12 cellular contexts compared by ENCODE assay signal in the genomic region with DNA sequence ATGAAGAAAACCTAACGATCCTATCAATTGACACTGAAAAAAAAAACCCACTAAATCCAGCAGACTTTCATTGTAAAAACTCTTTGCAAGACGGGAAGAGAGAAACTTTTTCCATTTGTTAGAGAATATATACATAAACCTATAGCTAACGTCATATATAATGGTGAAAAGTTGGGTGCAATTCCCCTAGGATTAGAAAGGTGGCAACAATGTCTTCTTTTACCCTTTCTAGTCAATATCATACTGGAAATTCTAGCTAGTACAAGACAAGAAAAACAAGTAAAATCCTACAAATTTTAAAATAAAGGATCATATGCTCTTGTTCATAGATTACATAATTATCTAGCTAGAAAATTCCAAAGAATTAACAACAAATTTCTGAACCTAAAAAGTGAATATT.
DNase-seq lines count a peak whose midpoint lies in the region; ATAC-seq and TF ChIP-seq lines count a peak whose summit lies in the region.
"Had no signal": no experiment of that assay in that cellular context is flagged by ENCODE, and none has a peak within 500 bp of the region (broad histone marks: within the 10 kb centered on the region; RNA-seq: fewer than 3 reads in every experiment).

No MANE protein-coding gene starts in this region.

- no peak overlapping the region for H3K27ac ChIP-seq in C4-2B

- H3K9me3 Mint-ChIP-seq in HFFc6 = peaks cover 37% of the 10 kb centered on the region

- no peak for ATAC-seq in HG03097 (IDR thresholded peaks at IDR 0.05; ENCODE audit: low FRiP score, unreplicated experiment)
- ATAC-seq in HG03460 (IDR thresholded peaks at IDR 0.05; ENCODE audit: unreplicated experiment) = no peak

- H3K36me3 Mint-ChIP-seq in HFFc6 (ENCODE audit: low read depth) = no peaks in the 10 kb centered on the region; the same call in 1 of the 2 replicates
- H3K36me3 Mint-ChIP-seq: CD4-positive, alpha-beta memory T cell had no signal

- TF ChIP-seq CTCF in C4-2B (conservative IDR thresholded peaks at IDR 0.05) = peak; percentile 62
- TF ChIP-seq CTCF in HFFc6 (IDR thresholded peaks at IDR 0.05) = peak; percentile 36; the same call in 1 of the 2 replicates

- no peaks in the 10 kb centered on the region for H3K4me1 Mint-ChIP-seq in HFFc6 (ENCODE audit: low read depth)
- H3K4me1 Mint-ChIP-seq: CD4-positive, alpha-beta memory T cell had no signal

- DNase-seq in HFFc6 (no peak), SW480 (ENCODE audit: low spot score) (peak; percentile 4), iPS-NIHi7 (ENCODE audit: extremely low spot score) (peak; percentile 13), NCI-H2029 (lab: John Stamatoyannopoulos, UW) (no peak), GM19240 (ENCODE audit: insufficient read length, low spot score) (no peak)
- DNase-seq: activated gamma-delta T cell; CD4-positive, alpha-beta memory T cell; cerebellar nuclear complex; NCI-H1436 had no signal

- H3K27me3 Mint-ChIP-seq in HFFc6 (ENCODE audit: insufficient read depth) = no peaks in the 10 kb centered on the region
- H3K27me3 Mint-ChIP-seq: CD4-positive, alpha-beta memory T cell had no signal

- H3K4me3 Mint-ChIP-seq in HFFc6 = no peak overlapping the region
- H3K4me3 Mint-ChIP-seq: CD4-positive, alpha-beta memory T cell had no signal

- H3K27ac Mint-ChIP-seq in HFFc6 = no peak overlapping the region
- H3K27ac Mint-ChIP-seq: CD4-positive, alpha-beta memory T cell had no signal

Comparison
In these comparisons a context has a peak if more than half of its experiments do, and no peak if none do; other contexts are left out.
1. DNase-seq: peak in SW480 (single experiment) and iPS-NIHi7 (single experiment); none in HFFc6 (single experiment), NCI-H2029 (single experiment) and GM19240 (single experiment).